8 cellular contexts compared by ENCODE assay signal in the genomic region with DNA sequence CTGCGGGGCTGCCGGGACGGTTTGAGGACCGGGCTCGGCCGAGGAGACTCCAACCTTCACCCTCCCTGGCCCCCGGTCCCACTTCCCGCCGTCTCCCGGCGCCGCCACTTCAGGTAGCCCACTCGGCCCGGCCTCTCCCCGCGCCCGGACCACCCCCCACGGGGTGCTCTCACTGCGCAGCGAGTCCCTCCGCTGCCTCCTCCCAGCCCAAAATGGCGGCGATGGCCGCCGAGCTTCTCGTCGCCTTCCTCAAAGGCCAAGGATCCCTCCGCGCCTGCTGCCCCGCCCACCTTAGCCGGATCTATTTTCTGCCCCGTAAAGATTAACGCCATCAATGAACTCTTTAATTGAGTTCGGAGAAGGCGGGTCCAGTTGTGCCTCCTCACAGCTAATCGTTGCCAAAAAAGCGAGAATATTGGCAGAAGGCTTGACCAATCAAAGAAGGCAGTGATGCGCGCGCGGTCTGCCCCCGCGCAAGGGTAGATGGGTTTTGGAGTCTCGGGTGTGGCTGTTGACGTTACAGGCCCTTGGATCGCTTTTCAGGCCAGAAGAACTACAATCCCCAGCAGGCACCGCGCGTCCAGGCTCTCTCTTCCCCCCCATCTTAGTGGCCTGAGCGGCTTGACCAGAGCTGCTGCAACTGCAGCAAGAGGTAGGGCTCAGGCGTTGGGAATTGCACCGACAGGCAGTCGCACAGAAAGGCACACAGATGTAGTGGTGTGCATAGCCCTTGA.
DNase-seq lines count a peak whose midpoint lies in the region; ATAC-seq and FAIRE-seq lines count a peak whose summit lies in the region.

Gene HEXIM2, plus strand, starts transcription at position 588 of the 734 bp plus-strand sequence. CDS start 919 bp downstream, outside the sequence.

- H3K4me1 ChIP-seq in BLaER1 = peaks cover 61% of the 10 kb centered on the region

- no peaks in the 10 kb centered on the region for H3K27me3 ChIP-seq in BLaER1

- H3K9ac ChIP-seq in BLaER1 = peak within 1 kb of the TSS; percentile 99

- DNase-seq in NCI-H524 treated with DMSO at 0.1 percent for 48 hours (lab: John Stamatoyannopoulos, UW) (peak; percentile 100), kidney tubule cell (ENCODE audit: low spot score) (peak; percentile 100)
- DNase-seq in activated CD4-positive, alpha-beta T cell treated with anti-CD3 and anti-CD28 coated beads for 48 hours = peak; percentile 98
- peak; percentile 95 for DNase-seq in stimulated activated CD4-positive, alpha-beta T cell treated with anti-CD3 and anti-CD28 coated beads, Interleukin-1b, Interleukin-23, amount 100 ng/mL, for 1 hour (ENCODE audit: low read depth in 2 of 2)

- peak within 1 kb of the TSS; percentile 100 for H3K27ac ChIP-seq in BLaER1

- H3K4me3 ChIP-seq in BLaER1 = peak within 1 kb of the TSS; percentile 84

- H4K20me1 ChIP-seq in BLaER1 = no peaks in the 10 kb centered on the region

- peak within 1 kb of the TSS; percentile 85 for H3K4me2 ChIP-seq in BLaER1

- peak; percentile 91 for ATAC-seq in GM19324 (IDR thresholded peaks at IDR 0.05; ENCODE audit: low FRiP score, unreplicated experiment)
- ATAC-seq in HG03460 (IDR thresholded peaks at IDR 0.05; ENCODE audit: unreplicated experiment) = peak; percentile 89

- peak; percentile 91 for FAIRE-seq in colon (lab: Jason Lieb, UNC)

- H3K36me3 ChIP-seq in BLaER1 = no peaks in the 10 kb centered on the region

- no peaks in the 10 kb centered on the region for H3K9me3 ChIP-seq in BLaER1

Comparison
In these comparisons a context has a peak if more than half of its experiments do, and no peak if none do; other contexts are left out.
1. Peak in every context shown above with its lines: DNase-seq, ATAC-seq, H3K4me3 ChIP-seq and H3K27ac ChIP-seq.